ENCODE assay signal across 8 cellular contexts in the genomic region with DNA sequence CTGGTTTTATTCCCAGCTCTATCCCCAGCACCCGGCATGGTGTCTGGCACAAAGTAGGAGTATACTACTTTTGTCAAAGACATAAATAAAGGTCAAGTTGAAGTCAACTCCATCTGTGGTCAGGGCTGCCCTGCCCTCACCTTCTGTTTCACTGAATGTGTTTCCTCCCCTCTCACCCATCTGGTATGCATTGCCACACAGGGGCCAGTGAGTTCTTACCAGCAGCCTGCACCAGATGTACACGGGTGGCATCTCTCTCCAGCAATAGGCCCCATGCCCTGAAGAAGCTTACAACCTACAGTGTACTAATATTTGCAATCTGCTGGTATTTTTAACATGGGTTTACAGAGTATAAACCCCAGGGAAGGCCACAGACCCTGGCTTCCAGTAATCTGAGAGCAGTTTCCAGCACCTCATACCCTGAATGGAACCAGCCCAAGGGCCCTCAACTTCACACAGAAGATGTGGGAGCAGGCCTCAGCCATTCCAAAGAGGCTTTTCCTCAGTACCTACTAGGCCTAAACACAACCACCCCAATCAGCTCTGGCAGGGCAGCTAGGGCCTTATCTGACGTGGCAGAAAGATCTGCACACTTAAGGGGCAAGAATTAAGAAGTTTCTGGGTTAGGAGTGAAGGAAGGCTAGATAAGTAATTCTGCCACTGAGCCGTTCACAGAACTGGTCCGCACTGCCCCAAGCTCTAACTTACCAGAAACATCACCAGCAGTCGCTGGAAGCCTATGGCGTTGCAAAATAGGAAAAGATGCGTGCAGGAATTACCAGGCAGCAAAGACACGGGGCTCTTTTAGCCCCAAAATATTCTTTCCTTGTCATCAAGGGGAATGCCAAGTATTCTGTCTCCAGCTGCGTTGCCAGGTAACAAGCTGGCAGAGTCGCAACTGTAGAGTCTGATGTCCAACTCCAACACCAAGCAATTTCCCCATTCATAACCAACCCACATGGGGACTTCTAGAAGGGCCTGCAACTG. TPM values are rescaled to one million over a fixed set of nuclear protein-coding genes. Genes with fewer than 3 reads are reported as not detected.
DNase-seq lines count a peak whose midpoint lies in the region; FAIRE-seq and TF ChIP-seq lines count a peak whose summit lies in the region.

No MANE protein-coding gene starts in this region.

- peak overlapping the region; percentile 35 for H3K27ac Mint-ChIP-seq in astrocyte (ENCODE audit: unreplicated experiment)

- H3K9me3 ChIP-seq in KOPT-K1 (ENCODE audit: insufficient read depth, low read length, poor library complexity, severe bottlenecking), result no peaks in the 10 kb centered on the region
- H3K9me3 ChIP-seq in astrocyte (ENCODE audit: insufficient read depth, low read depth, low read length), result no peaks in the 10 kb centered on the region
- no peaks in the 10 kb centered on the region for H3K9me3 ChIP-seq in subcutaneous abdominal adipose tissue (ENCODE audit: control insufficient read depth in 5 of 5, low read length in 5 of 5)

- no peak for FAIRE-seq in astrocyte (lab: Jason Lieb, UNC)

- H3K27me3 Mint-ChIP-seq in astrocyte (ENCODE audit: low read depth, unreplicated experiment), result peaks cover 10% of the 10 kb centered on the region

- H3K79me2 ChIP-seq in astrocyte (ENCODE audit: insufficient read depth, low read length), result peaks cover 60% of the 10 kb centered on the region

- H3K4me1 Mint-ChIP-seq in astrocyte (ENCODE audit: low read depth, unreplicated experiment), result peaks cover 36% of the 10 kb centered on the region

- peak overlapping the region; percentile 69 for H3K4me3 ChIP-seq in astrocyte (ENCODE audit: insufficient read depth, low read depth, low read length)
- peak overlapping the region in 1 of 5 donors; percentile 1 for H3K4me3 ChIP-seq in subcutaneous abdominal adipose tissue (ENCODE audit: low read depth in 1 of 5, low read length in 5 of 5)

- H3K9me3 Mint-ChIP-seq in astrocyte (ENCODE audit: unreplicated experiment), result peaks cover 2% of the 10 kb centered on the region

- H3K36me3 ChIP-seq in KOPT-K1 (ENCODE audit: insufficient read depth, low read length), result no peaks in the 10 kb centered on the region; the same call in 1 of the 2 replicates
- H3K36me3 ChIP-seq in astrocyte (ENCODE audit: insufficient read depth, low read length), result no peaks in the 10 kb centered on the region
- no peaks in the 10 kb centered on the region for H3K36me3 ChIP-seq in subcutaneous abdominal adipose tissue (ENCODE audit: control insufficient read depth in 5 of 5, insufficient read depth in 5 of 5, low read length in 5 of 5)

- H2AFZ ChIP-seq in astrocyte (ENCODE audit: low read depth, low read length), result no peak overlapping the region

- no peaks in the 10 kb centered on the region for H3K36me3 Mint-ChIP-seq in astrocyte (ENCODE audit: low read depth, unreplicated experiment)

- H3K4me2 ChIP-seq in astrocyte (ENCODE audit: low read length), result peak overlapping the region; percentile 94

- no peaks in the 10 kb centered on the region for H3K27me3 ChIP-seq in astrocyte (ENCODE audit: insufficient read depth, low read length)
- no peaks in the 10 kb centered on the region for H3K27me3 ChIP-seq in subcutaneous abdominal adipose tissue (ENCODE audit: control insufficient read depth in 5 of 5, insufficient read depth in 4 of 5, low read length in 5 of 5)

- no peak for TF ChIP-seq CTCF in astrocyte (IDR thresholded peaks at IDR 0.05; ENCODE audit: insufficient read depth, low read depth, low read length)

- peaks cover 46% of the 10 kb centered on the region for H4K20me1 ChIP-seq in astrocyte (ENCODE audit: insufficient read depth, low read length)

- H3K9ac ChIP-seq in astrocyte (ENCODE audit: low read length) (peak overlapping the region; percentile 90), subcutaneous abdominal adipose tissue (ENCODE audit: low read length in 5 of 5) (peak overlapping the region in 1 of 5 donors; percentile 48)

- peak overlapping the region; percentile 85 for H3K4me3 Mint-ChIP-seq in astrocyte (ENCODE audit: unreplicated experiment)

- H3K4me1 ChIP-seq in astrocyte (ENCODE audit: insufficient read depth, low read length) (peaks cover 37% of the 10 kb centered on the region), subcutaneous abdominal adipose tissue (ENCODE audit: control insufficient read depth in 5 of 5, insufficient read depth in 5 of 5, low read length in 5 of 5) (peaks cover 11 to 60% (median 51%) of the 10 kb centered on the region in 5 donors)

- H3K27ac ChIP-seq in KOPT-K1 (ENCODE audit: low read depth, low read length, poor library complexity, severe bottlenecking), result peak overlapping the region; percentile 94
- peak overlapping the region; percentile 35 for H3K27ac ChIP-seq in astrocyte (ENCODE audit: low read depth, low read length)
- peak overlapping the region; percentile 82 for H3K27ac ChIP-seq in subcutaneous abdominal adipose tissue (ENCODE audit: low read depth, low read length)

- DNase-seq in Daoy (ENCODE audit: low read depth) (peak; percentile 57), astrocyte (ENCODE audit: low read depth) (peak; percentile 70), left kidney (ENCODE audit: low read depth, low spot score) (peak; percentile 47), NCI-H187 (lab: John Stamatoyannopoulos, UW) (no peak), NCI-H510A treated with DMSO at 0.1 percent for 48 hours (lab: John Stamatoyannopoulos, UW) (no peak), HPDE6-E6E7 (ENCODE audit: extremely low spot score) (no peak)

RNA-seq across cellular contexts. Expression of gene IDH2, which starts 2.1 kb away (rescaled TPM):
- 56.1 and 68.8 TPM in 2 replicates for total RNA-seq in Daoy (2014; rRNA removed; shearing (Covaris generic))
- 76.6 and 87.3 TPM in 2 replicates for total RNA-seq in astrocyte

Comparison
In these comparisons a context has a peak if more than half of its experiments do, and no peak if none do; other contexts are left out.
1. DNase-seq: peak in Daoy (single experiment), astrocyte (single experiment) and left kidney (single experiment); none in NCI-H187 (0 of 2), NCI-H510A treated with DMSO at 0.1 percent for 48 hours (single experiment) and HPDE6-E6E7 (single experiment).
2. H3K27ac ChIP-seq: peak in every context shown above with its lines; median percentile 94 in KOPT-K1; 82 in subcutaneous abdominal adipose tissue; 35 in astrocyte.